Comparison of ENCODE assay signal across 36 cellular contexts in genomic region chr2:223079925-223080324, GRCh38. TPM values are rescaled to one million over a fixed set of nuclear protein-coding genes. Genes with fewer than 3 reads are reported as not detected.
"Had no signal": no experiment of that assay in that cellular context is flagged by ENCODE, and none has a peak within 500 bp of the region (broad histone marks: within the 10 kb centered on the region; RNA-seq: fewer than 3 reads in every experiment).

No MANE protein-coding gene starts in this region.

- H3K27ac ChIP-seq: adrenal gland, ascending aorta, body of pancreas, brain microvascular endothelial cell, breast epithelium, cardiac muscle cell had no signal

- H3K27me3 ChIP-seq: adrenal gland, ascending aorta, body of pancreas, brain microvascular endothelial cell, breast epithelium, cardiac muscle cell had no signal

- H3K4me1 ChIP-seq: adrenal gland, ascending aorta, breast epithelium had no signal

- H3K36me3 ChIP-seq: adrenal gland, ascending aorta, brain microvascular endothelial cell, breast epithelium, cardiac muscle cell had no signal

- DNase-seq: activated effector memory CD4-positive, alpha-beta T cell treated with anti-CD3 and anti-CD28 coated beads, Interleukin-2, amount 50 U/mL, for 16 hours; activated effector memory CD4-positive, alpha-beta T cell treated with Interleukin-2 at 50 U/mL for 16 hours; activated gamma-delta T cell; activated naive CD4-positive, alpha-beta T cell; activated naive CD4-positive, alpha-beta T cell treated with anti-CD3 and anti-CD28 coated beads for 36 hours; activated naive CD4-positive, alpha-beta T cell treated with anti-CD3 and anti-CD28 coated beads, Interleukin-2, amount 10 ng/mL, durations not matched to agents 7 days and 5 days; activated naive CD4-positive, alpha-beta T cell treated with anti-CD3 and anti-CD28 coated beads, Interleukin-2, amount 50 U/mL, for 16 hours; activated naive CD4-positive, alpha-beta T cell treated with Interleukin-2 at 50 U/mL for 16 hours; activated naive CD8-positive, alpha-beta T cell treated with anti-CD3 and anti-CD28 coated beads for 36 hours; activated naive CD8-positive, alpha-beta T cell treated with anti-CD3 and anti-CD28 coated beads, Interleukin-2, amount 10 ng/mL, durations not matched to agents 7 days and 5 days; activated naive CD8-positive, alpha-beta T cell treated with anti-CD3 and anti-CD28 coated beads, Interleukin-2, amount 50 U/mL, for 24 hours; activated T-cell treated with anti-CD3 and anti-CD28 coated beads for 4 hours; activated T-cell treated with anti-CD3 and anti-CD28 coated beads, Interleukin-2, amount 50 U/mL, for 1 hour; activated T-cell treated with anti-CD3 and anti-CD28 coated beads, Interleukin-2, amount 50 U/mL, for 24 hours; activated T-cell treated with anti-CD3 and anti-CD28 coated beads, Interleukin-2, amount 50 U/mL, for 4 hours; activated T-cell treated with anti-CD3 and anti-CD28 coated beads, Interleukin-2, amount 50 U/mL, for 48 hours; activated T-cell treated with anti-CD3 and anti-CD28 coated beads, Interleukin-2, amount 50 U/mL, for 72 hours; adrenal gland; amniotic stem cell; amygdala; anterior cingulate cortex; aorta; body of pancreas; brain microvascular endothelial cell; caudate nucleus; central memory CD4-positive, alpha-beta T cell; cerebellar nuclear complex had no signal

- FAIRE-seq: astrocyte, bronchial epithelial cell had no signal

- H3K4me3 ChIP-seq: adrenal gland, ascending aorta, body of pancreas, breast epithelium, cardiac muscle cell had no signal

- ATAC-seq: activated naive CD4-positive, alpha-beta T cell treated with anti-CD3 and anti-CD28 coated beads, Interleukin-2, amount 50 U/mL, for 72 hours; activated naive CD8-positive, alpha-beta T cell treated with anti-CD3 and anti-CD28 coated beads, Interleukin-2, amount 50 U/mL, for 24 hours; activated T-cell treated with anti-CD3 and anti-CD28 coated beads, Interleukin-2, amount 50 U/mL, for 4 hours; activated T-cell treated with anti-CD3 and anti-CD28 coated beads, Interleukin-2, amount 50 U/mL, for 72 hours; activated T-helper 17 cell treated with anti-CD3 and anti-CD28 coated beads, Interleukin-2, amount 50 U/mL, for 72 hours; body of pancreas had no signal

- H3K9me3 ChIP-seq: adrenal gland, ascending aorta, body of pancreas, breast epithelium had no signal

RNA-seq across cellular contexts. Expression of gene KCNE4, which starts 27.9 kb away (rescaled TPM):
- total RNA-seq: activated naive CD4-positive, alpha-beta T cell treated with anti-CD3 and anti-CD28 coated beads for 36 hours; activated naive CD4-positive, alpha-beta T cell treated with anti-CD3 and anti-CD28 coated beads, Interleukin-2, amount 50 U/mL, for 72 hours; activated naive CD8-positive, alpha-beta T cell treated with anti-CD3 and anti-CD28 coated beads for 36 hours; activated naive CD8-positive, alpha-beta T cell treated with anti-CD3 and anti-CD28 coated beads, Interleukin-2, amount 10 ng/mL, durations not matched to agents 7 days and 5 days; activated T-cell treated with anti-CD3 and anti-CD28 coated beads, Interleukin-2, amount 50 U/mL, for 4 hours; activated T-cell treated with anti-CD3 and anti-CD28 coated beads, Interleukin-2, amount 50 U/mL, for 72 hours; activated T-helper 1 cell treated with anti-CD3 and anti-CD28 coated beads, Interleukin-12 subunit alpha, Interleukin-12 subunit beta, Interleukin-2, Interleukin-4 antibody, amounts not matched to agents 30 ng/mL and 10 ng/mL and 1 ng/mL, durations not matched to agents 14 hours and 24 hours and 36 hours; activated T-helper 17 cell treated with anti-CD3 and anti-CD28 coated beads, Interleukin-2, amount 50 U/mL, for 72 hours; activated T-helper 2 cell treated with anti-CD3 and anti-CD28 coated beads, Interferon-gamma antibody, Interleukin-2, Interleukin-4, amounts not matched to agents 10 μg/mL and 5 μg/mL and 100 μg/mL, durations not matched to agents 14 hours and 24 hours and 36 hours had no signal
